ENCODE assay signal across 1 cellular context in the genomic region with DNA sequence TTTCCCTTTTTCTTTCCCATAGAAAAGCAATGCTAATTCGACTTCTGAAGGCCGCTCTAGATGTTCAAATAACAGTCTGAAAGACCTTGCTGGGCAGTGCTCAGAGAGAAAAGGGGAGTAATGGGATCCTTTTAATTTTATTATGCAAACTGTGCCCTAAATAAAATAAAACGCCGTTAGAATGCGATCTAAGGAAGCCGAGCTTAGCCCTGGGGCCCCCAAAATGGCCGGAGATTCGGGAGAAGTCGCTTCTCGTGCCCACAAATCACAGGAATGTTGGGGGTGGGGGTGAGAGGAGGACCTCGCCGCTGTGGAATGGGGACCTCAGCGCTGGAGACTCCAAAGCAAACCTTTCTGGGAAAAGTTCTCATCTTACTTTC.
TF ChIP-seq lines count a peak whose summit lies in the region.

No MANE protein-coding gene starts in this region.

TF ChIP-seq in neural cell, 6 proteins besides CTCF, POLR2A, EP300 and RAD21 (continued from another document):
- TF ChIP-seq, protein P1, sequence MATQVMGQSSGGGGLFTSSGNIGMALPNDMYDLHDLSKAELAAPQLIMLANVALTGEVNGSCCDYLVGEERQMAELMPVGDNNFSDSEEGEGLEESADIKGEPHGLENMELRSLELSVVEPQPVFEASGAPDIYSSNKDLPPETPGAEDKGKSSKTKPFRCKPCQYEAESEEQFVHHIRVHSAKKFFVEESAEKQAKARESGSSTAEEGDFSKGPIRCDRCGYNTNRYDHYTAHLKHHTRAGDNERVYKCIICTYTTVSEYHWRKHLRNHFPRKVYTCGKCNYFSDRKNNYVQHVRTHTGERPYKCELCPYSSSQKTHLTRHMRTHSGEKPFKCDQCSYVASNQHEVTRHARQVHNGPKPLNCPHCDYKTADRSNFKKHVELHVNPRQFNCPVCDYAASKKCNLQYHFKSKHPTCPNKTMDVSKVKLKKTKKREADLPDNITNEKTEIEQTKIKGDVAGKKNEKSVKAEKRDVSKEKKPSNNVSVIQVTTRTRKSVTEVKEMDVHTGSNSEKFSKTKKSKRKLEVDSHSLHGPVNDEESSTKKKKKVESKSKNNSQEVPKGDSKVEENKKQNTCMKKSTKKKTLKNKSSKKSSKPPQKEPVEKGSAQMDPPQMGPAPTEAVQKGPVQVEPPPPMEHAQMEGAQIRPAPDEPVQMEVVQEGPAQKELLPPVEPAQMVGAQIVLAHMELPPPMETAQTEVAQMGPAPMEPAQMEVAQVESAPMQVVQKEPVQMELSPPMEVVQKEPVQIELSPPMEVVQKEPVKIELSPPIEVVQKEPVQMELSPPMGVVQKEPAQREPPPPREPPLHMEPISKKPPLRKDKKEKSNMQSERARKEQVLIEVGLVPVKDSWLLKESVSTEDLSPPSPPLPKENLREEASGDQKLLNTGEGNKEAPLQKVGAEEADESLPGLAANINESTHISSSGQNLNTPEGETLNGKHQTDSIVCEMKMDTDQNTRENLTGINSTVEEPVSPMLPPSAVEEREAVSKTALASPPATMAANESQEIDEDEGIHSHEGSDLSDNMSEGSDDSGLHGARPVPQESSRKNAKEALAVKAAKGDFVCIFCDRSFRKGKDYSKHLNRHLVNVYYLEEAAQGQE (IDR thresholded peaks at IDR 0.05; ENCODE audit: borderline replicate concordance), result no peak
- TF ChIP-seq MXI1 (conservative IDR thresholded peaks at IDR 0.05; ENCODE audit: poor library complexity, severe bottlenecking) (no peak), SMC3 (conservative IDR thresholded peaks at IDR 0.05; ENCODE audit: poor library complexity) (no peak), POLR2AphosphoS5 (IDR thresholded peaks at IDR 0.05) (no peak)
